19 cellular contexts compared by ENCODE assay signal in genomic region chr5:108280960-108281569, GRCh38.
DNase-seq lines count a peak whose midpoint lies in the region; ATAC-seq, FAIRE-seq and TF ChIP-seq lines count a peak whose summit lies in the region.
"Had no signal": no experiment of that assay in that cellular context is flagged by ENCODE, and none has a peak within 500 bp of the region (broad histone marks: within the 10 kb centered on the region; RNA-seq: fewer than 3 reads in every experiment).

No MANE protein-coding gene starts in this region.

- H3K9ac ChIP-seq in kidney (ENCODE audit: low read length in 2 of 2) (no peak overlapping the region), liver (ENCODE audit: low read depth in 1 of 2, low read length in 2 of 2) (no peak overlapping the region)

- H3K36me3 ChIP-seq in kidney (ENCODE audit: control insufficient read depth in 1 of 2, insufficient read depth in 2 of 2, low read length in 2 of 2) = no peaks in the 10 kb centered on the region
- H3K36me3 ChIP-seq in liver (ENCODE audit: control insufficient read depth in 4 of 4, insufficient read depth in 3 of 4, low read depth in 1 of 4, low read length in 3 of 4) = no peaks in the 10 kb centered on the region

- H3K27ac Mint-ChIP-seq in stimulated activated naive CD8-positive, alpha-beta T cell treated with anti-CD3 and anti-CD28 coated beads, Interleukin-15, amount 100 ng/mL, for 72 hours = peak overlapping the region; percentile 61 to 78
- H3K27ac Mint-ChIP-seq: CD4-positive, CD25-positive, alpha-beta regulatory T cell; CD8-positive, alpha-beta T cell had no signal

- peak; percentile 44 for FAIRE-seq in kidney (lab: Jason Lieb, UNC)
- FAIRE-seq: G401.6, GM12892 had no signal

- H3K27ac ChIP-seq in kidney (ENCODE audit: low read depth in 2 of 2, low read length in 2 of 2) (no peak overlapping the region), liver (ENCODE audit: low read depth in 1 of 2, low read length in 2 of 2) (no peak overlapping the region), right cardiac atrium (ENCODE audit: low read length) (no peak overlapping the region)

- H3K27me3 Mint-ChIP-seq in stimulated activated naive CD8-positive, alpha-beta T cell treated with anti-CD3 and anti-CD28 coated beads, Interleukin-15, amount 100 ng/mL, for 72 hours = no peaks in the 10 kb centered on the region
- H3K27me3 Mint-ChIP-seq: CD4-positive, CD25-positive, alpha-beta regulatory T cell had no signal

- intact Hi-C loops in kidney (cut with DNase I) (no loop called here), right cardiac atrium (cut with DNase I) (no loop called here)

- H3K27me3 ChIP-seq in liver (ENCODE audit: control insufficient read depth in 4 of 4, insufficient read depth in 4 of 4, low read length in 3 of 4) (no peaks in the 10 kb centered on the region), right cardiac atrium (ENCODE audit: control insufficient read depth, insufficient read depth) (no peaks in the 10 kb centered on the region)

- no peak for ATAC-seq in stimulated activated naive CD8-positive, alpha-beta T cell treated with anti-CD3 and anti-CD28 coated beads, Interleukin-15, amount 100 ng/mL, for 72 hours
- ATAC-seq in stimulated activated naive CD8-positive, alpha-beta T cell treated with anti-CD3 and anti-CD28 coated beads, Interleukin-15, Interleukin-2, amounts not matched to agents 100 U/mL and 50 U/mL, for 24 hours = no peak
- ATAC-seq in right cardiac atrium = no peak
- ATAC-seq: CD8-positive, alpha-beta T cell had no signal

- TF ChIP-seq CTCF in kidney (IDR thresholded peaks at IDR 0.05; ENCODE audit: borderline replicate concordance, extremely low read depth, insufficient read depth) (no peak), liver (IDR thresholded peaks at IDR 0.05; ENCODE audit: low read depth, low read length, missing input control) (no peak)

- H3K9me3 ChIP-seq in kidney (ENCODE audit: control insufficient read depth in 1 of 2, low read length in 2 of 2) (no peaks in the 10 kb centered on the region), liver (ENCODE audit: control insufficient read depth in 4 of 4, low read length in 3 of 4) (no peaks in the 10 kb centered on the region), right cardiac atrium (ENCODE audit: control insufficient read depth, low read length) (no peaks in the 10 kb centered on the region)
- H3K9me3 ChIP-seq: Caco-2 had no signal

- no peak overlapping the region for H3K4me3 Mint-ChIP-seq in stimulated activated naive CD8-positive, alpha-beta T cell treated with anti-CD3 and anti-CD28 coated beads, Interleukin-15, amount 100 ng/mL, for 72 hours
- H3K4me3 Mint-ChIP-seq: CD8-positive, alpha-beta T cell had no signal

- H3K4me3 ChIP-seq in kidney (ENCODE audit: low read length in 2 of 2) (no peak overlapping the region), liver (ENCODE audit: low read depth in 1 of 3, low read length in 3 of 3) (no peak overlapping the region), right cardiac atrium (ENCODE audit: low read length) (no peak overlapping the region)

- TF ChIP-seq RAD21 in liver (IDR thresholded peaks at IDR 0.05) = no peak

- H3K4me1 ChIP-seq in kidney (ENCODE audit: control insufficient read depth in 1 of 2, insufficient read depth in 1 of 2, low read depth in 1 of 2, low read length in 2 of 2) (peaks cover 0 to 4% of the 10 kb centered on the region in 2 donors), liver (ENCODE audit: control insufficient read depth in 4 of 4, insufficient read depth in 4 of 4, low read length in 3 of 4) (peaks cover 3 to 6% (median 3%) of the 10 kb centered on the region in 4 donors), right cardiac atrium (ENCODE audit: control insufficient read depth, insufficient read depth, low read length) (peaks cover 9% of the 10 kb centered on the region)
- H3K4me1 ChIP-seq: Caco-2 had no signal

- H3K9me3 Mint-ChIP-seq in stimulated activated naive CD8-positive, alpha-beta T cell treated with anti-CD3 and anti-CD28 coated beads, Interleukin-15, amount 100 ng/mL, for 72 hours = peaks cover 23 to 41% of the 10 kb centered on the region in 2 donors

- H3K4me1 Mint-ChIP-seq in stimulated activated naive CD8-positive, alpha-beta T cell treated with anti-CD3 and anti-CD28 coated beads, Interleukin-15, amount 100 ng/mL, for 72 hours = peaks cover 31% of the 10 kb centered on the region

- no peak for DNase-seq in stimulated activated naive CD8-positive, alpha-beta T cell treated with anti-CD3 and anti-CD28 coated beads, Interleukin-15, amount 100 ng/mL, for 72 hours
- DNase-seq in stimulated activated naive CD8-positive, alpha-beta T cell treated with anti-CD3 and anti-CD28 coated beads, Interleukin-15, Interleukin-2, amounts not matched to agents 100 U/mL and 50 U/mL, for 24 hours = no peak
- DNase-seq in kidney (no peak), A172 (ENCODE audit: low spot score) (no peak), CD1c-positive myeloid dendritic cell (ENCODE audit: extremely low spot score) (no peak), right cardiac atrium (no peak)
- DNase-seq: 8988T; C1 segment of cervical spinal cord; Caco-2; CD4-positive, CD25-positive, alpha-beta regulatory T cell; CD8-positive, alpha-beta T cell; DMS153; DND-41; GOT3; H7; HCEC 1CT had no signal

TF ChIP-seq in liver, 16 proteins besides CTCF, POLR2A, EP300 and RAD21:
- TF ChIP-seq NR2F2 (IDR thresholded peaks at IDR 0.05) (peak; percentile 75), FOXA2 (IDR thresholded peaks at IDR 0.05) (no peak), HNF4G (IDR thresholded peaks at IDR 0.05) (peak; percentile 64), RXRA (IDR thresholded peaks at IDR 0.05) (peak in 1 of 2 donors; percentile 57), SP1 (IDR thresholded peaks at IDR 0.05) (peak; percentile 33), HNF4A (conservative IDR thresholded peaks at IDR 0.05) (peak; percentile 86 to 90), YY1 (IDR thresholded peaks at IDR 0.05) (peak; percentile 40), TAF1 (conservative IDR thresholded peaks at IDR 0.05) (no peak)
